ENCODE assay signal across 12 cellular contexts in genomic region chr17:64326030-64326419, GRCh38.
DNase-seq lines count a peak whose midpoint lies in the region; ATAC-seq and TF ChIP-seq lines count a peak whose summit lies in the region.
"Had no signal": no experiment of that assay in that cellular context is flagged by ENCODE, and none has a peak within 500 bp of the region (broad histone marks: within the 10 kb centered on the region; RNA-seq: fewer than 3 reads in every experiment).

No MANE protein-coding gene starts in this region.

- no peak overlapping the region for H3K4me3 Mint-ChIP-seq in neural progenitor cell

- H3K36me3 ChIP-seq in left ventricle myocardium inferior (peaks cover 15% of the 10 kb centered on the region), neural progenitor cell (no peaks in the 10 kb centered on the region), upper lobe of left lung (peaks cover 0 to 67% (median 12%) of the 10 kb centered on the region in 4 donors)

- H3K79me2 ChIP-seq in neural progenitor cell (ENCODE audit: low read depth) = no peaks in the 10 kb centered on the region

- no peaks in the 10 kb centered on the region for H4K20me1 ChIP-seq in neural progenitor cell (ENCODE audit: low read depth)

- no peak for DNase-seq in left ventricle myocardium inferior
- DNase-seq in Right ventricle myocardium superior = no peak
- no peak for DNase-seq in coronary artery (ENCODE audit: low spot score)
- DNase-seq in neural progenitor cell (ENCODE audit: low spot score) = no peak
- DNase-seq in upper lobe of left lung = no peak
- DNase-seq in HCEC 1CT = no peak
- no peak for DNase-seq in dedifferentiated amniotic fluid mesenchymal stem cell (ENCODE audit: extremely low spot score)
- no peak for DNase-seq in NCI-H1092 treated with DMSO at 0.1 percent for 48 hours (lab: John Stamatoyannopoulos, UW)
- DNase-seq: activated effector memory CD4-positive, alpha-beta T cell treated with Interleukin-2 at 50 U/mL for 16 hours; Caco-2; mesendoderm; NCI-H446 treated with DMSO at 0.1 percent for 48 hours had no signal

- 17% methylated on average over 1 of the region's 1 CpG; no CpG with 5 or more reads in 1 of the 2 donors for WGBS in upper lobe of left lung, 2 donors

- H3K4me3 ChIP-seq in left ventricle myocardium inferior (no peak overlapping the region), coronary artery (no peak overlapping the region), neural progenitor cell (no peak overlapping the region), upper lobe of left lung (no peak overlapping the region)

- peaks cover 7% of the 10 kb centered on the region for H3K4me1 Mint-ChIP-seq in neural progenitor cell

- no peak for TF ChIP-seq EP300 in upper lobe of left lung (IDR thresholded peaks at IDR 0.05)

- no peaks in the 10 kb centered on the region for H3K27me3 ChIP-seq in left ventricle myocardium inferior (ENCODE audit: low read depth)
- no peaks in the 10 kb centered on the region for H3K27me3 ChIP-seq in neural progenitor cell
- no peaks in the 10 kb centered on the region for H3K27me3 ChIP-seq in upper lobe of left lung

- TF ChIP-seq POLR2A in upper lobe of left lung (IDR thresholded peaks at IDR 0.05) = no peak

- no peaks in the 10 kb centered on the region for H3K36me3 Mint-ChIP-seq in neural progenitor cell

- peaks cover 94% of the 10 kb centered on the region for H3K4me1 ChIP-seq in left ventricle myocardium inferior
- H3K4me1 ChIP-seq in neural progenitor cell = peaks cover 14% of the 10 kb centered on the region
- H3K4me1 ChIP-seq in upper lobe of left lung = peaks cover 69 to 80% (median 77%) of the 10 kb centered on the region in 4 donors

- peak overlapping the region; percentile 76 for H3K27ac Mint-ChIP-seq in neural progenitor cell

- no peaks in the 10 kb centered on the region for H3F3A ChIP-seq in neural progenitor cell (ENCODE audit: low read depth)

- ATAC-seq in Right ventricle myocardium superior (ENCODE audit: poor library complexity) (no peak), upper lobe of left lung (ENCODE audit: low FRiP score in 2 of 2) (no peak)

- peaks cover 2% of the 10 kb centered on the region for H3K27me3 Mint-ChIP-seq in neural progenitor cell (ENCODE audit: insufficient read depth, low read depth)

- H2AFZ ChIP-seq in neural progenitor cell (replicated peaks) = no peak overlapping the region

- H3K9me3 Mint-ChIP-seq in neural progenitor cell = no peaks in the 10 kb centered on the region

- intact Hi-C loops in left ventricle myocardium inferior (cut with micrococcal nuclease) (no loop called here), Right ventricle myocardium superior (cut with DNase I) (no loop called here)

- H3K9ac ChIP-seq in neural progenitor cell = no peak overlapping the region

- TF ChIP-seq CTCF in left ventricle myocardium inferior (IDR thresholded peaks at IDR 0.05; ENCODE audit: borderline replicate concordance) (no peak), coronary artery (IDR thresholded peaks at IDR 0.05) (no peak), neural progenitor cell (IDR thresholded peaks at IDR 0.05) (no peak), upper lobe of left lung (IDR thresholded peaks at IDR 0.05) (no peak)

- peak overlapping the region; percentile 90 for H3K27ac ChIP-seq in left ventricle myocardium inferior (replicated peaks)
- H3K27ac ChIP-seq in coronary artery = peak overlapping the region; percentile 41 to 82
- H3K27ac ChIP-seq in neural progenitor cell = no peak overlapping the region
- peak overlapping the region; percentile 83 to 92 (median 90) for H3K27ac ChIP-seq in upper lobe of left lung

- no peak overlapping the region for H3K4me2 ChIP-seq in neural progenitor cell

- H3K9me3 ChIP-seq in left ventricle myocardium inferior (replicated peaks) (no peaks in the 10 kb centered on the region), neural progenitor cell (ENCODE audit: low read depth) (no peaks in the 10 kb centered on the region), upper lobe of left lung (no peaks in the 10 kb centered on the region)
- H3K9me3 ChIP-seq: Caco-2 had no signal
